In genomic region chr14:56207626-56208297, GRCh38 we compare ENCODE assay signal across 1 cellular context.
TF ChIP-seq lines count a peak whose summit lies in the region.

No MANE protein-coding gene starts in this region.

TF ChIP-seq in GM23338, 12 proteins besides CTCF, POLR2A, EP300 and RAD21 (continued from another document):
- no peak for TF ChIP-seq EZH2 (IDR thresholded peaks at IDR 0.05; ENCODE audit: low read depth, unreplicated experiment)
- TF ChIP-seq CREB1 (CRISPR knock-in tag; IDR thresholded peaks at IDR 0.05; ENCODE audit: low read depth): no peak
- TF ChIP-seq ZNF331 (CRISPR knock-in tag; IDR thresholded peaks at IDR 0.05; ENCODE audit: low read depth): no peak
- TF ChIP-seq STAT1 (IDR thresholded peaks at IDR 0.05; ENCODE audit: unreplicated experiment): no peak
- TF ChIP-seq, protein P1, sequence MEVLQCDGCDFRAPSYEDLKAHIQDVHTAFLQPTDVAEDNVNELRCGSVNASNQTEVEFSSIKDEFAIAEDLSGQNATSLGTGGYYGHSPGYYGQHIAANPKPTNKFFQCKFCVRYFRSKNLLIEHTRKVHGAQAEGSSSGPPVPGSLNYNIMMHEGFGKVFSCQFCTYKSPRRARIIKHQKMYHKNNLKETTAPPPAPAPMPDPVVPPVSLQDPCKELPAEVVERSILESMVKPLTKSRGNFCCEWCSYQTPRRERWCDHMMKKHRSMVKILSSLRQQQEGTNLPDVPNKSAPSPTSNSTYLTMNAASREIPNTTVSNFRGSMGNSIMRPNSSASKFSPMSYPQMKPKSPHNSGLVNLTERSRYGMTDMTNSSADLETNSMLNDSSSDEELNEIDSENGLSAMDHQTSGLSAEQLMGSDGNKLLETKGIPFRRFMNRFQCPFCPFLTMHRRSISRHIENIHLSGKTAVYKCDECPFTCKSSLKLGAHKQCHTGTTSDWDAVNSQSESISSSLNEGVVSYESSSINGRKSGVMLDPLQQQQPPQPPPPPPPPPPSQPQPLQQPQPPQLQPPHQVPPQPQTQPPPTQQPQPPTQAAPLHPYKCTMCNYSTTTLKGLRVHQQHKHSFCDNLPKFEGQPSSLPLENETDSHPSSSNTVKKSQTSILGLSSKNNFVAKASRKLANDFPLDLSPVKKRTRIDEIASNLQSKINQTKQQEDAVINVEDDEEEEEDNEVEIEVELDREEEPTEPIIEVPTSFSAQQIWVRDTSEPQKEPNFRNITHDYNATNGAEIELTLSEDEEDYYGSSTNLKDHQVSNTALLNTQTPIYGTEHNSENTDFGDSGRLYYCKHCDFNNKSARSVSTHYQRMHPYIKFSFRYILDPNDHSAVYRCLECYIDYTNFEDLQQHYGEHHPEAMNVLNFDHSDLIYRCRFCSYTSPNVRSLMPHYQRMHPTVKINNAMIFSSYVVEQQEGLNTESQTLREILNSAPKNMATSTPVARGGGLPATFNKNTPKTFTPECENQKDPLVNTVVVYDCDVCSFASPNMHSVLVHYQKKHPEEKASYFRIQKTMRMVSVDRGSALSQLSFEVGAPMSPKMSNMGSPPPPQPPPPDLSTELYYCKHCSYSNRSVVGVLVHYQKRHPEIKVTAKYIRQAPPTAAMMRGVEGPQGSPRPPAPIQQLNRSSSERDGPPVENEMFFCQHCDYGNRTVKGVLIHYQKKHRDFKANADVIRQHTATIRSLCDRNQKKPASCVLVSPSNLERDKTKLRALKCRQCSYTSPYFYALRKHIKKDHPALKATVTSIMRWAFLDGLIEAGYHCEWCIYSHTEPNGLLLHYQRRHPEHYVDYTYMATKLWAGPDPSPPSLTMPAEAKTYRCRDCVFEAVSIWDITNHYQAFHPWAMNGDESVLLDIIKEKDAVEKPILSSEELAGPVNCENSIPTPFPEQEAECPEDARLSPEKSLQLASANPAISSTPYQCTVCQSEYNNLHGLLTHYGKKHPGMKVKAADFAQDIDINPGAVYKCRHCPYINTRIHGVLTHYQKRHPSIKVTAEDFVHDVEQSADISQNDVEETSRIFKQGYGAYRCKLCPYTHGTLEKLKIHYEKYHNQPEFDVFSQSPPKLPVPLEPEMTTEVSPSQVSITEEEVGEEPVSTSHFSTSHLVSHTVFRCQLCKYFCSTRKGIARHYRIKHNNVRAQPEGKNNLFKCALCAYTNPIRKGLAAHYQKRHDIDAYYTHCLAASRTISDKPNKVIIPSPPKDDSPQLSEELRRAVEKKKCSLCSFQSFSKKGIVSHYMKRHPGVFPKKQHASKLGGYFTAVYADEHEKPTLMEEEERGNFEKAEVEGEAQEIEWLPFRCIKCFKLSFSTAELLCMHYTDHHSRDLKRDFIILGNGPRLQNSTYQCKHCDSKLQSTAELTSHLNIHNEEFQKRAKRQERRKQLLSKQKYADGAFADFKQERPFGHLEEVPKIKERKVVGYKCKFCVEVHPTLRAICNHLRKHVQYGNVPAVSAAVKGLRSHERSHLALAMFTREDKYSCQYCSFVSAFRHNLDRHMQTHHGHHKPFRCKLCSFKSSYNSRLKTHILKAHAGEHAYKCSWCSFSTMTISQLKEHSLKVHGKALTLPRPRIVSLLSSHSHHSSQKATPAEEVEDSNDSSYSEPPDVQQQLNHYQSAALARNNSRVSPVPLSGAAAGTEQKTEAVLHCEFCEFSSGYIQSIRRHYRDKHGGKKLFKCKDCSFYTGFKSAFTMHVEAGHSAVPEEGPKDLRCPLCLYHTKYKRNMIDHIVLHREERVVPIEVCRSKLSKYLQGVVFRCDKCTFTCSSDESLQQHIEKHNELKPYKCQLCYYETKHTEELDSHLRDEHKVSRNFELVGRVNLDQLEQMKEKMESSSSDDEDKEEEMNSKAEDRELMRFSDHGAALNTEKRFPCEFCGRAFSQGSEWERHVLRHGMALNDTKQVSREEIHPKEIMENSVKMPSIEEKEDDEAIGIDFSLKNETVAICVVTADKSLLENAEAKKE (CRISPR knock-in tag; IDR thresholded peaks at IDR 0.05): no peak
